In the genomic region with DNA sequence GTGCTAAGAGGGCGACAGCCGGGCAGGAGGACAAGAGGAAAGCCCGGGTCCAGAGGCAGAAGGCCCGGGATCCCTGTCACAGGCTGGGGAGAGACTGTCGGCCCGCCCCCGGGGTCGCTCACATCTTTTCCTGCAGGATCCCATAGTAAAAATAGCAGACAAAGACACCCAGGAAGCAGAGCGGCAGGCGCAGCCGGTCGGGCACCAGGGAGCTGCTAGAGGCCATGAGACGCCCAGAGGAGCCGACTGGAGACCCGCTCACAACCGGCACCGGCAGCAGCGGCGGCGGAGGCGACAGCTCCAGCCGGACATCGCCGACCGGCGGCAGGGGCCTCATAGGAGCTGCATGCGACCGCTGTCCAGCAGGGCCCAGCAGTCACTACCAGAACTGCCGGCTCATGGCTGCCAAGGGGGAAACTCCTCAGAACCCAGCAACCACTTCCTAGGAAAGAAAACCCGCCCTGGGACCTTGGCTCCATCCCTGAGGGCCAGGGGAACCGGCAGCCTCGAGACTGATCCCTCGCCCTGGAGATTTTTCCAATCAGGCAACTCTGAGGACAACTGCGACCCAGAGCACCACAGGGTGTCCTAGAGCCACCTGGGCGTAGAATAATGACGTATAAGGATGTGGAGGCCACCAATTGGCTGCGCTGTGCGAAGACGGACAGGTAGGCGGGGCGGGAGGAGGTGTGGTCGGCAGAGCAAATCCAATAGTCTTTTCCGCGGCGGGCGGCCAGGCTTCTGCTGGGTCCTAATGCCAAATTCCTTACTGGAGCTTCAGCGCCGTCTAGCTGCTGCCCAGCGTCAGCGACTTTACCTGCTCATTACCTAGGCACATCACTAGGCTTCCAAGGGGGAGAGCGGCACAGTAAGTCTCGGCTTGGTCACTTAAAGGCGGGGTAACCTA, we compare ENCODE assay signal across 1 cellular context.
TF ChIP-seq lines count a peak whose summit lies in the region.

A gene with protein sequence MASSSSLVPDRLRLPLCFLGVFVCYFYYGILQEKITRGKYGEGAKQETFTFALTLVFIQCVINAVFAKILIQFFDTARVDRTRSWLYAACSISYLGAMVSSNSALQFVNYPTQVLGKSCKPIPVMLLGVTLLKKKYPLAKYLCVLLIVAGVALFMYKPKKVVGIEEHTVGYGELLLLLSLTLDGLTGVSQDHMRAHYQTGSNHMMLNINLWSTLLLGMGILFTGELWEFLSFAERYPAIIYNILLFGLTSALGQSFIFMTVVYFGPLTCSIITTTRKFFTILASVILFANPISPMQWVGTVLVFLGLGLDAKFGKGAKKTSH (minus strand): TSS at position 357 of the 907 bp plus-strand sequence. CDS start 131 bp downstream, at position 226.

TF ChIP-seq in K562, 482 proteins besides CTCF, POLR2A, EP300 and RAD21 (continued from another document and continues in another):
- TF ChIP-seq, protein P1, sequence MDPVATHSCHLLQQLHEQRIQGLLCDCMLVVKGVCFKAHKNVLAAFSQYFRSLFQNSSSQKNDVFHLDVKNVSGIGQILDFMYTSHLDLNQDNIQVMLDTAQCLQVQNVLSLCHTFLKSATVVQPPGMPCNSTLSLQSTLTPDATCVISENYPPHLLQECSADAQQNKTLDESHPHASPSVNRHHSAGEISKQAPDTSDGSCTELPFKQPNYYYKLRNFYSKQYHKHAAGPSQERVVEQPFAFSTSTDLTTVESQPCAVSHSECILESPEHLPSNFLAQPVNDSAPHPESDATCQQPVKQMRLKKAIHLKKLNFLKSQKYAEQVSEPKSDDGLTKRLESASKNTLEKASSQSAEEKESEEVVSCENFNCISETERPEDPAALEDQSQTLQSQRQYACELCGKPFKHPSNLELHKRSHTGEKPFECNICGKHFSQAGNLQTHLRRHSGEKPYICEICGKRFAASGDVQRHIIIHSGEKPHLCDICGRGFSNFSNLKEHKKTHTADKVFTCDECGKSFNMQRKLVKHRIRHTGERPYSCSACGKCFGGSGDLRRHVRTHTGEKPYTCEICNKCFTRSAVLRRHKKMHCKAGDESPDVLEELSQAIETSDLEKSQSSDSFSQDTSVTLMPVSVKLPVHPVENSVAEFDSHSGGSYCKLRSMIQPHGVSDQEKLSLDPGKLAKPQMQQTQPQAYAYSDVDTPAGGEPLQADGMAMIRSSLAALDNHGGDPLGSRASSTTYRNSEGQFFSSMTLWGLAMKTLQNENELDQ (CRISPR knock-in tag; IDR thresholded peaks at IDR 0.05; ENCODE audit: borderline replicate concordance): no peak
- TF ChIP-seq TRIM28 (IDR thresholded peaks at IDR 0.05): 0 out of 2 replicates have a peak, but pooled peaks have one; percentile 10
- peak; percentile 25; the same call in 1 of the 2 replicates for TF ChIP-seq NFATC3 (IDR thresholded peaks at IDR 0.05)
- TF ChIP-seq MCM2 (IDR thresholded peaks at IDR 0.05; ENCODE audit: low read depth): no peak
- peak; percentile 66 for TF ChIP-seq TBP (optimal IDR thresholded peaks at IDR 0.05; ENCODE audit: low read depth, low read length)
- peak; percentile 38 for TF ChIP-seq FIP1L1 (IDR thresholded peaks at IDR 0.05; ENCODE audit: low read depth, low read length, poor library complexity, severe bottlenecking)
- TF ChIP-seq HIVEP1 (CRISPR knock-in tag; IDR thresholded peaks at IDR 0.05): no peak
- peak; percentile 84 for TF ChIP-seq MBD2 (IDR thresholded peaks at IDR 0.05; ENCODE audit: borderline replicate concordance, low read depth)
- no peak for TF ChIP-seq SNRNP70 (optimal IDR thresholded peaks at IDR 0.05; ENCODE audit: low read depth, low read length)
- TF ChIP-seq, protein P2, sequence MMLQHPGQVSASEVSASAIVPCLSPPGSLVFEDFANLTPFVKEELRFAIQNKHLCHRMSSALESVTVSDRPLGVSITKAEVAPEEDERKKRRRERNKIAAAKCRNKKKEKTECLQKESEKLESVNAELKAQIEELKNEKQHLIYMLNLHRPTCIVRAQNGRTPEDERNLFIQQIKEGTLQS (IDR thresholded peaks at IDR 0.05): no peak; the same call in 1 of the 2 replicates
- TF ChIP-seq, protein P2 (CRISPR knock-in tag; conservative IDR thresholded peaks at IDR 0.05): peak; percentile 16; the same call in 1 of the 2 replicates
- TF ChIP-seq ZNF699 (CRISPR knock-in tag; IDR thresholded peaks at IDR 0.05; ENCODE audit: insufficient replicate concordance): no peak
- no peak for TF ChIP-seq ZNF551 (CRISPR knock-in tag; IDR thresholded peaks at IDR 0.05)
- no peak for TF ChIP-seq FOXP1 (CRISPR knock-in tag; IDR thresholded peaks at IDR 0.05)
- TF ChIP-seq HNRNPL (IDR thresholded peaks at IDR 0.05; ENCODE audit: low read depth, low read length): no peak
- TF ChIP-seq MYBL2 (IDR thresholded peaks at IDR 0.05; ENCODE audit: low read depth): no peak
- no peak for TF ChIP-seq MYBL2 (CRISPR knock-in tag; IDR thresholded peaks at IDR 0.05; ENCODE audit: borderline replicate concordance)
- TF ChIP-seq, protein P3, sequence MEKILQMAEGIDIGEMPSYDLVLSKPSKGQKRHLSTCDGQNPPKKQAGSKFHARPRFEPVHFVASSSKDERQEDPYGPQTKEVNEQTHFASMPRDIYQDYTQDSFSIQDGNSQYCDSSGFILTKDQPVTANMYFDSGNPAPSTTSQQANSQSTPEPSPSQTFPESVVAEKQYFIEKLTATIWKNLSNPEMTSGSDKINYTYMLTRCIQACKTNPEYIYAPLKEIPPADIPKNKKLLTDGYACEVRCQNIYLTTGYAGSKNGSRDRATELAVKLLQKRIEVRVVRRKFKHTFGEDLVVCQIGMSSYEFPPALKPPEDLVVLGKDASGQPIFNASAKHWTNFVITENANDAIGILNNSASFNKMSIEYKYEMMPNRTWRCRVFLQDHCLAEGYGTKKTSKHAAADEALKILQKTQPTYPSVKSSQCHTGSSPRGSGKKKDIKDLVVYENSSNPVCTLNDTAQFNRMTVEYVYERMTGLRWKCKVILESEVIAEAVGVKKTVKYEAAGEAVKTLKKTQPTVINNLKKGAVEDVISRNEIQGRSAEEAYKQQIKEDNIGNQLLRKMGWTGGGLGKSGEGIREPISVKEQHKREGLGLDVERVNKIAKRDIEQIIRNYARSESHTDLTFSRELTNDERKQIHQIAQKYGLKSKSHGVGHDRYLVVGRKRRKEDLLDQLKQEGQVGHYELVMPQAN (IDR thresholded peaks at IDR 0.05; ENCODE audit: borderline replicate concordance): peak; percentile 82
- TF ChIP-seq, protein P4, sequence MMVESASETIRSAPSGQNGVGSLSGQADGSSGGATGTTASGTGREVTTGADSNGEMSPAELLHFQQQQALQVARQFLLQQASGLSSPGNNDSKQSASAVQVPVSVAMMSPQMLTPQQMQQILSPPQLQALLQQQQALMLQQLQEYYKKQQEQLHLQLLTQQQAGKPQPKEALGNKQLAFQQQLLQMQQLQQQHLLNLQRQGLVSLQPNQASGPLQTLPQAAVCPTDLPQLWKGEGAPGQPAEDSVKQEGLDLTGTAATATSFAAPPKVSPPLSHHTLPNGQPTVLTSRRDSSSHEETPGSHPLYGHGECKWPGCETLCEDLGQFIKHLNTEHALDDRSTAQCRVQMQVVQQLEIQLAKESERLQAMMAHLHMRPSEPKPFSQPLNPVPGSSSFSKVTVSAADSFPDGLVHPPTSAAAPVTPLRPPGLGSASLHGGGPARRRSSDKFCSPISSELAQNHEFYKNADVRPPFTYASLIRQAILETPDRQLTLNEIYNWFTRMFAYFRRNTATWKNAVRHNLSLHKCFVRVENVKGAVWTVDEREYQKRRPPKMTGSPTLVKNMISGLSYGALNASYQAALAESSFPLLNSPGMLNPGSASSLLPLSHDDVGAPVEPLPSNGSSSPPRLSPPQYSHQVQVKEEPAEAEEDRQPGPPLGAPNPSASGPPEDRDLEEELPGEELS (CRISPR knock-in tag; IDR thresholded peaks at IDR 0.05; ENCODE audit: borderline replicate concordance): no peak
- TF ChIP-seq, protein P5, sequence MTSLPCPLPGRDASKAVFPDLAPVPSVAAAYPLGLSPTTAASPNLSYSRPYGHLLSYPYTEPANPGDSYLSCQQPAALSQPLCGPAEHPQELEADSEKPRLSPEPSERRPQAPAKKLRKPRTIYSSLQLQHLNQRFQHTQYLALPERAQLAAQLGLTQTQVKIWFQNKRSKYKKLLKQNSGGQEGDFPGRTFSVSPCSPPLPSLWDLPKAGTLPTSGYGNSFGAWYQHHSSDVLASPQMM (CRISPR knock-in tag; IDR thresholded peaks at IDR 0.05): no peak
- peak in 1 of 2 experiments; percentile 77; a peak in 2 of 4 replicates for TF ChIP-seq CSDE1 (IDR thresholded peaks at IDR 0.05)
- no peak for TF ChIP-seq LEF1 (IDR thresholded peaks at IDR 0.05)
- TF ChIP-seq KHSRP (IDR thresholded peaks at IDR 0.05): peak; percentile 84
- TF ChIP-seq ETV1 (tag; conservative IDR thresholded peaks at IDR 0.05; ENCODE audit: low read depth): 0 out of 2 replicates have a peak, but pooled peaks have one; percentile 54
- peak; percentile 82 for TF ChIP-seq NEUROD1 (IDR thresholded peaks at IDR 0.05; ENCODE audit: borderline replicate concordance, low read depth, low read length, partially characterized antibody)
- TF ChIP-seq, protein P6, sequence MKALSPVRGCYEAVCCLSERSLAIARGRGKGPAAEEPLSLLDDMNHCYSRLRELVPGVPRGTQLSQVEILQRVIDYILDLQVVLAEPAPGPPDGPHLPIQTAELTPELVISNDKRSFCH (CRISPR knock-in tag; IDR thresholded peaks at IDR 0.05): no peak
- TF ChIP-seq, protein P6 (tag; IDR thresholded peaks at IDR 0.05): peak; percentile 57; the same call in 1 of the 2 replicates
- TF ChIP-seq MYC (IDR thresholded peaks at IDR 0.05; ENCODE audit: low read depth, low read length): peak; percentile 58; the same call in 1 of the 2 replicates
- TF ChIP-seq MYC (CRISPR knock-in tag; IDR thresholded peaks at IDR 0.05; ENCODE audit: borderline replicate concordance, low read depth): no peak
- TF ChIP-seq, protein P7, sequence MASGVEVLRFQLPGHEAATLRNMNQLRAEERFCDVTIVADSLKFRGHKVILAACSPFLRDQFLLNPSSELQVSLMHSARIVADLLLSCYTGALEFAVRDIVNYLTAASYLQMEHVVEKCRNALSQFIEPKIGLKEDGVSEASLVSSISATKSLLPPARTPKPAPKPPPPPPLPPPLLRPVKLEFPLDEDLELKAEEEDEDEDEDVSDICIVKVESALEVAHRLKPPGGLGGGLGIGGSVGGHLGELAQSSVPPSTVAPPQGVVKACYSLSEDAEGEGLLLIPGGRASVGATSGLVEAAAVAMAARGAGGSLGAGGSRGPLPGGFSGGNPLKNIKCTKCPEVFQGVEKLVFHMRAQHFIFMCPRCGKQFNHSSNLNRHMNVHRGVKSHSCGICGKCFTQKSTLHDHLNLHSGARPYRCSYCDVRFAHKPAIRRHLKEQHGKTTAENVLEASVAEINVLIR (CRISPR knock-in tag; IDR thresholded peaks at IDR 0.05): peak; percentile 95
- 0 out of 2 replicates have a peak, but pooled peaks have one; percentile 30 for TF ChIP-seq ARID1B (IDR thresholded peaks at IDR 0.05)
- TF ChIP-seq CBFB (CRISPR knock-in tag; IDR thresholded peaks at IDR 0.05): peak; percentile 77; the same call in 1 of the 2 replicates
- no peak for TF ChIP-seq ZNF217 (CRISPR knock-in tag; IDR thresholded peaks at IDR 0.05)
- TF ChIP-seq SMAD3 (CRISPR knock-in tag; conservative IDR thresholded peaks at IDR 0.05): peak; percentile 53; the same call in 1 of the 2 replicates
- TF ChIP-seq PCBP2 (IDR thresholded peaks at IDR 0.05; ENCODE audit: low read depth, low read length, poor library complexity, severe bottlenecking): no peak
- no peak for TF ChIP-seq SMARCA5 (IDR thresholded peaks at IDR 0.05)
- peak; percentile 79 for TF ChIP-seq ESRRA (IDR thresholded peaks at IDR 0.05; ENCODE audit: borderline replicate concordance, low read depth)
- TF ChIP-seq TEAD2 (tag; IDR thresholded peaks at IDR 0.05): peak; percentile 75; the same call in 1 of the 2 replicates
- TF ChIP-seq ELF1 (tag; IDR thresholded peaks at IDR 0.05): peak; percentile 80
- TF ChIP-seq DACH1 (IDR thresholded peaks at IDR 0.05; ENCODE audit: partially characterized antibody): peak; percentile 97
- TF ChIP-seq NCOA6 (IDR thresholded peaks at IDR 0.05): no peak
- peak; percentile 75 for TF ChIP-seq SUPT5H (IDR thresholded peaks at IDR 0.05)
- 0 out of 2 replicates have a peak, but pooled peaks have one; percentile 35 for TF ChIP-seq GABPB2 (CRISPR knock-in tag; conservative IDR thresholded peaks at IDR 0.05)
- no peak for TF ChIP-seq SLC30A9 (CRISPR knock-in tag; IDR thresholded peaks at IDR 0.05)
- TF ChIP-seq, protein P8, sequence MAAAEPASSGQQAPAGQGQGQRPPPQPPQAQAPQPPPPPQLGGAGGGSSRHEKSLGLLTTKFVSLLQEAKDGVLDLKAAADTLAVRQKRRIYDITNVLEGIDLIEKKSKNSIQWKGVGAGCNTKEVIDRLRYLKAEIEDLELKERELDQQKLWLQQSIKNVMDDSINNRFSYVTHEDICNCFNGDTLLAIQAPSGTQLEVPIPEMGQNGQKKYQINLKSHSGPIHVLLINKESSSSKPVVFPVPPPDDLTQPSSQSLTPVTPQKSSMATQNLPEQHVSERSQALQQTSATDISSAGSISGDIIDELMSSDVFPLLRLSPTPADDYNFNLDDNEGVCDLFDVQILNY (CRISPR knock-in tag; IDR thresholded peaks at IDR 0.05): no peak
- TF ChIP-seq, protein P9, sequence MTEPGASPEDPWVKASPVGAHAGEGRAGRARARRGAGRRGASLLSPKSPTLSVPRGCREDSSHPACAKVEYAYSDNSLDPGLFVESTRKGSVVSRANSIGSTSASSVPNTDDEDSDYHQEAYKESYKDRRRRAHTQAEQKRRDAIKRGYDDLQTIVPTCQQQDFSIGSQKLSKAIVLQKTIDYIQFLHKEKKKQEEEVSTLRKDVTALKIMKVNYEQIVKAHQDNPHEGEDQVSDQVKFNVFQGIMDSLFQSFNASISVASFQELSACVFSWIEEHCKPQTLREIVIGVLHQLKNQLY (CRISPR knock-in tag; conservative IDR thresholded peaks at IDR 0.05): no peak
